ENCODE assay signal across 15 cellular contexts in the genomic region with DNA sequence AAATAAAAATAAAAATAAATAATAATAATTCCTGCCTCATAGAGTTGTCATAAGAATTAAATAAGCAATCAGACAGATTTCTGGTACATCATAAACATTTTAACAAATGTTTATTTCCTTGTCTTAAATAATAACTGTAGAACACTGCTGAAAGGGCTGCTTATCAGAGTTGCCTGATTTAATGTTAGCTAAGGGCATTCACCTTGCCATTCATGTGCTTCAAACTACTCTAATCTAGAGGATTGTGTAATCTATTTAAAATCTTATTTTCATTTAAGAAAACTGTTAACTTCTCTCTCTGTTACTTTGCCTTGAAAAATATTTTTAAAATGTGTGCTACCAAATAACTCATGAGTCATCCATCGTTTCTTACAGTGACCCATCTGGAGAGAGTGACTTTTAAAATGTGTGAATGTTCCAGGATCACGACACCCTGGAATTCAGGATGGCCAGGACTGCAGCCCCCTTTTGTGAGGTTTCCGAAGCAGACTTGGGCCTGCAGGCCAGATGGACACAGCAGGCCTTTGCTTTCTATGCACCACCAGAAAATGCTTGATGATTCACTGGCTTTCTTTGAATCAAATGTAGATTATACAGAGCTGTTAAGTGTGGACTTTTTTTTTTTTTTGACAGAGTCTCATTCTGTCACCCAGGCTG.
DNase-seq lines count a peak whose midpoint lies in the region; TF ChIP-seq lines count a peak whose summit lies in the region.
"Had no signal": no experiment of that assay in that cellular context is flagged by ENCODE, and none has a peak within 500 bp of the region (broad histone marks: within the 10 kb centered on the region; RNA-seq: fewer than 3 reads in every experiment).

No MANE protein-coding gene starts in this region.

- H3K9me3 ChIP-seq in SJCRH30 (replicated peaks) (no peaks in the 10 kb centered on the region), prostate gland (no peaks in the 10 kb centered on the region)
- H3K9me3 ChIP-seq: mucosa of descending colon had no signal

- no peaks in the 10 kb centered on the region for H3K27me3 Mint-ChIP-seq in nephron (ENCODE audit: low read depth)

- H3K4me1 Mint-ChIP-seq in nephron, result peaks cover 37% of the 10 kb centered on the region

- intact Hi-C loops in prostate gland (cut with DNase I), result no loop called here

- 30% methylated on average over 3 of the region's 3 CpGs for WGBS in prostate gland

- peaks cover 6% of the 10 kb centered on the region for H3K4me1 ChIP-seq in ACC112 (ENCODE audit: control insufficient read depth, insufficient read depth, low read length, unreplicated experiment)
- H3K4me1 ChIP-seq in SJCRH30, result no peaks in the 10 kb centered on the region
- H3K4me1 ChIP-seq in prostate gland (replicated peaks), result no peaks in the 10 kb centered on the region

- H3K27me3 ChIP-seq in ACC112 (ENCODE audit: insufficient read depth, low read length) (no peaks in the 10 kb centered on the region), SJCRH30 (no peaks in the 10 kb centered on the region), prostate gland (replicated peaks; ENCODE audit: insufficient read depth) (no peaks in the 10 kb centered on the region)

- H3K36me3 Mint-ChIP-seq in nephron (ENCODE audit: low read depth), result no peaks in the 10 kb centered on the region

- no peaks in the 10 kb centered on the region for H3K9me3 Mint-ChIP-seq in nephron

- no peak overlapping the region for H2AFZ ChIP-seq in ACC112 (ENCODE audit: low read length, unreplicated experiment)

- TF ChIP-seq POLR2A in prostate gland (IDR thresholded peaks at IDR 0.05), result no peak

- H3K27ac ChIP-seq in ACC112 (ENCODE audit: low read depth, low read length) (peak overlapping the region; percentile 54), coronary artery (peak overlapping the region; percentile 81), SJCRH30 (no peak overlapping the region), prostate gland (no peak overlapping the region)

- H3K36me3 ChIP-seq in ACC112 (ENCODE audit: insufficient read depth, low read length), result no peaks in the 10 kb centered on the region
- H3K36me3 ChIP-seq in SJCRH30, result no peaks in the 10 kb centered on the region
- H3K36me3 ChIP-seq in prostate gland, result no peaks in the 10 kb centered on the region

- H3K79me2 ChIP-seq in ACC112 (ENCODE audit: control insufficient read depth, insufficient read depth, low read length, unreplicated experiment), result no peaks in the 10 kb centered on the region

- DNase-seq in LHCN-M2 (ENCODE audit: low read depth), result peak; percentile 64
- DNase-seq in coronary artery (ENCODE audit: low spot score), result no peak
- DNase-seq in NCI-H1694 treated with DMSO at 0.1 percent for 48 hours (lab: John Stamatoyannopoulos, UW), result no peak
- DNase-seq in SJCRH30, result no peak
- no peak for DNase-seq in prostate gland (ENCODE audit: low spot score)
- no peak for DNase-seq in Ammon's horn (ENCODE audit: low spot score)
- DNase-seq: activated CD4-positive, CD25-positive, alpha-beta regulatory T cell; AML-193; cortex of kidney; hippocampal formation; mucosa of descending colon; NCI-H524; stimulated activated CD4-positive, alpha-beta T cell treated with anti-CD3 and anti-CD28 coated beads, Interleukin-12 subunit alpha, Interleukin-12 subunit beta, amount 100 ng/mL, for 4 hours had no signal

- H3K4me3 ChIP-seq in ACC112 (ENCODE audit: low read depth, low read length), result no peak overlapping the region
- no peak overlapping the region for H3K4me3 ChIP-seq in coronary artery
- H3K4me3 ChIP-seq in SJCRH30, result no peak overlapping the region
- no peak overlapping the region for H3K4me3 ChIP-seq in prostate gland
- H3K4me3 ChIP-seq: mucosa of descending colon had no signal

- H3K27ac Mint-ChIP-seq in nephron, result peak overlapping the region; percentile 73 to 95 (median 92)

- H3K4me3 Mint-ChIP-seq in nephron, result no peak overlapping the region

- TF ChIP-seq CTCF in coronary artery (IDR thresholded peaks at IDR 0.05) (no peak), nephron (IDR thresholded peaks at IDR 0.05; ENCODE audit: unreplicated experiment in 3 of 3) (no peak), prostate gland (IDR thresholded peaks at IDR 0.05) (no peak)

Comparison
In these comparisons a context has a peak if more than half of its experiments do, and no peak if none do; other contexts are left out.
1. H3K27ac ChIP-seq: peak in ACC112 (single experiment) and coronary artery (2 of 2); none in SJCRH30 (single experiment) and prostate gland (0 of 2).